Comparison of ENCODE assay signal across 11 cellular contexts in the genomic region with DNA sequence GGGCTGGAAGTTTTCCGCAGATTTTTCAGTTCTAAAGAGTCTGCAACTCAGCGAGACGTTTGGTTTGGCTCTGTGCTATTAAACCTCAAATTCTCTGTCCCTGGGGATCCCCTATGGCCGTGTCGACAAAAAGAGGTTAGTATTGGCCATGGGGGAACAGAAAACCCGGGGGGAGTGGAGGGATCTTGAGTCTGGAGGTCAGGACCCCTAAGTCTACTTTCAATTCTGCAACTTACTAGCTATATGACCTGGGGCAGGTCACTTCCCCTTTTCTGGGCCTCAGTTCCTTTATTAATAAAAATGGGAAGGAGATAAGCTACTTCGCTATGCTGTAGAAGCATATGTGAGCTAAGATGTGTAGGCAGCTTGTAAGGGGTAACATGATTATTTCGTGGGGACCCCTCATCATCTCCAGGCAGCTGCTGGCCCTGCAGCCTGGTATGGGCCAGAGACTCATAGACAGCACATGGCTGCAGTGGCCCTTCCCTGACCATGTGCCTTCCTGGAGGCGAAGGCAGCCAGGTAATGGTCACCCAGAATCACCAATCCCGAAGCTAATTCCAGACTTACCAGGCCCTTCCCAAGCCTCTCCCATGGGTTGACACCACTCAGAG. TPM values are rescaled to one million over a fixed set of nuclear protein-coding genes. Genes with fewer than 3 reads are reported as not detected.
A peak's percentile ranks its signal among the peaks of the same experiment; 100 is the strongest.
DNase-seq lines count a peak whose midpoint lies in the region; ATAC-seq and TF ChIP-seq lines count a peak whose summit lies in the region.
"Had no signal": no experiment of that assay in that cellular context is flagged by ENCODE, and none has a peak within 500 bp of the region (broad histone marks: within the 10 kb centered on the region; RNA-seq: fewer than 3 reads in every experiment).

No MANE protein-coding gene starts in this region.

- H3K27me3 Mint-ChIP-seq in HFFc6 (ENCODE audit: insufficient read depth), result peaks cover 4% of the 10 kb centered on the region
- H3K27me3 Mint-ChIP-seq: central memory CD8-positive, alpha-beta T cell had no signal

- H3K4me3 Mint-ChIP-seq in HFFc6, result no peak overlapping the region
- H3K4me3 Mint-ChIP-seq: central memory CD8-positive, alpha-beta T cell had no signal

- no peak for DNase-seq in left lobe of liver (ENCODE audit: low spot score)
- no peak for DNase-seq in occipital lobe (lab: John Stamatoyannopoulos, UW)
- DNase-seq in HFFc6, result no peak
- DNase-seq in AG08395 (ENCODE audit: low spot score), result no peak
- DNase-seq in mesenteric fat pad (ENCODE audit: low spot score), result no peak
- DNase-seq: activated CD4-positive, CD25-positive, alpha-beta regulatory T cell had no signal

- peaks cover 15% of the 10 kb centered on the region for H3K36me3 Mint-ChIP-seq in HFFc6 (ENCODE audit: low read depth)

- no peak overlapping the region for H3K27ac Mint-ChIP-seq in HFFc6

- ATAC-seq in GM18502 (IDR thresholded peaks at IDR 0.05; ENCODE audit: poor library complexity, unreplicated experiment) (peak; percentile 52), GM21619 (IDR thresholded peaks at IDR 0.05; ENCODE audit: unreplicated experiment) (peak; percentile 38), HG03558 (IDR thresholded peaks at IDR 0.05; ENCODE audit: extremely low read depth, unreplicated experiment) (peak; percentile 27), left lobe of liver (peak; percentile 14)

- peaks cover 34% of the 10 kb centered on the region for H3K4me1 Mint-ChIP-seq in HFFc6 (ENCODE audit: low read depth)

- H3K9me3 Mint-ChIP-seq in HFFc6, result peaks cover 17% of the 10 kb centered on the region

- TF ChIP-seq CTCF in HFFc6 (IDR thresholded peaks at IDR 0.05), result no peak

RNA-seq across cellular contexts. Expression of gene ASB2, which starts 8.6 kb away (rescaled TPM):
- 0.20 TPM for total RNA-seq in left lobe of liver
- total RNA-seq in occipital lobe, result not detected
- total RNA-seq in HFFc6 (2021; fragmentation: NEBNext Ultra II Directional; extraction: Animal tissue kit (Norgen Biotek cat#: 25700)), result not detected
- 1.2 TPM for total RNA-seq in mesenteric fat pad

RNA-seq across cellular contexts. Expression of gene CCDC197, which starts 29.4 kb away (rescaled TPM):
- total RNA-seq in left lobe of liver (not detected), occipital lobe (not detected), mesenteric fat pad (not detected)
- not detected for total RNA-seq in HFFc6 (2021; fragmentation: NEBNext Ultra II Directional; extraction: Animal tissue kit (Norgen Biotek cat#: 25700))
- total RNA-seq: lung had no signal

RNA-seq across cellular contexts. Expression of gene FAM181A, which starts 40.6 kb away (rescaled TPM):
- total RNA-seq in left lobe of liver (not detected), occipital lobe (3.0 TPM), mesenteric fat pad (not detected)
- not detected for total RNA-seq in HFFc6 (2021; fragmentation: NEBNext Ultra II Directional; extraction: Animal tissue kit (Norgen Biotek cat#: 25700))

RNA-seq across cellular contexts. Expression of gene OTUB2, which starts 58.4 kb away (rescaled TPM):
- total RNA-seq in left lobe of liver, result 1.1 TPM
- 5.6 TPM for total RNA-seq in occipital lobe
- total RNA-seq in HFFc6 (2021; fragmentation: NEBNext Ultra II Directional; extraction: Animal tissue kit (Norgen Biotek cat#: 25700)), result 1 to 10 TPM in 4 of 6 experiments, under 1 TPM in 2; 0.77 to 1.8 (median 1.2) TPM
- total RNA-seq in mesenteric fat pad, result 1.2 TPM
